Comparison of ENCODE assay signal across 8 cellular contexts in genomic region chr19:40420766-40421467, GRCh38. TPM values are rescaled to one million over a fixed set of nuclear protein-coding genes. Genes with fewer than 3 reads are reported as not detected.
DNase-seq lines count a peak whose midpoint lies in the region; ATAC-seq, FAIRE-seq and TF ChIP-seq lines count a peak whose summit lies in the region.

No MANE protein-coding gene starts in this region.

- DNase-seq in GM12891 (ENCODE audit: insufficient read length, low spot score) (no peak), NCI-H526 treated with DMSO at 0.1 percent for 48 hours (lab: John Stamatoyannopoulos, UW) (peak; percentile 67), dermis microvascular lymphatic vessel endothelial cell (ENCODE audit: low read depth in 2 of 2) (peak; percentile 86 to 93), right lobe of liver (peak; percentile 96)
- peak; percentile 57 to 59 for DNase-seq in activated CD4-positive, alpha-beta T cell treated with anti-CD3 and anti-CD28 coated beads, Interleukin-2, amount 50 U/mL, for 4 hours
- DNase-seq in stimulated activated CD4-positive, alpha-beta T cell treated with anti-CD3 and anti-CD28 coated beads, Interleukin-4, amount 100 ng/mL, for 1 hour: peak; percentile 71

- peaks cover 0 to 17% (median 0%) of the 10 kb centered on the region in 4 donors for H3K4me1 ChIP-seq in right lobe of liver

- H3K27me3 ChIP-seq in right lobe of liver: no peaks in the 10 kb centered on the region

- H3K27ac ChIP-seq in right lobe of liver: peak overlapping the region; percentile 92 to 94 (median 93)

- intact Hi-C loops in right lobe of liver (cut with DNase I): no loop called here

- TF ChIP-seq CTCF in right lobe of liver (IDR thresholded peaks at IDR 0.05): peak; percentile 92 to 96 (median 94)

- TF ChIP-seq POLR2A in GM12891 (IDR thresholded peaks at IDR 0.05; ENCODE audit: low read depth, low read length) (peak; percentile 78), right lobe of liver (IDR thresholded peaks at IDR 0.05) (peak; percentile 99)

- peak overlapping the region; percentile 46 to 66 (median 61) for H3K4me3 ChIP-seq in right lobe of liver

- ATAC-seq in HG03196 (IDR thresholded peaks at IDR 0.05; ENCODE audit: unreplicated experiment): peak; percentile 30
- peak; percentile 76 to 85 (median 80) for ATAC-seq in right lobe of liver
- no peak for ATAC-seq in HG03469 (IDR thresholded peaks at IDR 0.05; ENCODE audit: unreplicated experiment)

- peak; percentile 88 for FAIRE-seq in GM12891 (lab: Jason Lieb, UNC)

- peaks cover 0 to 12% (median 4%) of the 10 kb centered on the region in 4 donors for H3K36me3 ChIP-seq in right lobe of liver

- 1% methylated on average over 16 of the region's 52 CpGs for WGBS in right lobe of liver (ENCODE audit: insufficient coverage, low coverage, low lambda C conversion rate, missing lambda C conversion rate)

- no peaks in the 10 kb centered on the region for H3K9me3 ChIP-seq in right lobe of liver

TF ChIP-seq in GM12891, 5 proteins besides CTCF, POLR2A, EP300 and RAD21:
- no peak for TF ChIP-seq SPI1 (IDR thresholded peaks at IDR 0.05; ENCODE audit: low read depth, low read length)
- no peak for TF ChIP-seq PAX5 (IDR thresholded peaks at IDR 0.05; ENCODE audit: insufficient read depth, low read length, severe bottlenecking)
- peak; percentile 85; the same call in 1 of the 2 replicates for TF ChIP-seq POLR2AphosphoS5 (IDR thresholded peaks at IDR 0.05; ENCODE audit: low read depth, low read length)
- TF ChIP-seq POU2F2 (IDR thresholded peaks at IDR 0.05; ENCODE audit: low read depth, low read length): 0 out of 2 replicates have a peak, but pooled peaks have one; percentile 19
- 0 out of 2 replicates have a peak, but pooled peaks have one; percentile 16 for TF ChIP-seq TAF1 (IDR thresholded peaks at IDR 0.05; ENCODE audit: low read depth, low read length)
TF ChIP-seq in GM12891: peak in this region for 3.

RNA-seq across cellular contexts. Expression of gene SERTAD1, which starts 4.9 kb away (rescaled TPM):
- polyA plus RNA-seq in GM12891 (2012; ENCODE audit: low read depth, missing spikeins): 11.7 TPM
- total RNA-seq in dermis microvascular lymphatic vessel endothelial cell (17.3 and 25.8 TPM in 2 replicates), right lobe of liver (10 to 100 TPM in 1 of 6 experiments, 1 to 10 TPM in 5; 3.7 to 11.7 (median 6.2) TPM)

RNA-seq across cellular contexts. Expression of gene PRX, which starts 7.7 kb away (rescaled TPM):
- polyA plus RNA-seq in GM12891 (2012; ENCODE audit: low read depth, missing spikeins): 0.87 TPM
- 0.90 and 1.5 TPM in 2 replicates for total RNA-seq in dermis microvascular lymphatic vessel endothelial cell
- total RNA-seq in right lobe of liver: under 1 TPM; 0.37 to 0.99 (median 0.60) TPM

RNA-seq across cellular contexts. Expression of gene SERTAD3, which starts 23.2 kb away (rescaled TPM):
- polyA plus RNA-seq in GM12891 (2012; ENCODE audit: low read depth, missing spikeins): 8.8 TPM
- total RNA-seq in dermis microvascular lymphatic vessel endothelial cell: 18.0 and 24.1 TPM in 2 replicates
- total RNA-seq in right lobe of liver: 10 to 100 TPM in 1 of 6 experiments, 1 to 10 TPM in 5; 5.2 to 10.1 (median 7.4) TPM

RNA-seq across cellular contexts. Expression of gene HIPK4, which starts 30.9 kb away (rescaled TPM):
- 0.04 TPM for polyA plus RNA-seq in GM12891 (2012; ENCODE audit: low read depth, missing spikeins)
- total RNA-seq in dermis microvascular lymphatic vessel endothelial cell (under 0.01 TPM in 2 replicates), right lobe of liver (under 1 TPM in 1 of 6 experiments, not detected in 5; 0.15 TPM)

RNA-seq across cellular contexts. Expression of gene BLVRB, which starts 44.6 kb away (rescaled TPM):
- polyA plus RNA-seq in GM12891 (2012; ENCODE audit: low read depth, missing spikeins): 20.9 TPM
- 39.8 and 61.3 TPM in 2 replicates for total RNA-seq in dermis microvascular lymphatic vessel endothelial cell
- 100 to 1,000 TPM; 127 to 326 (median 146) TPM for total RNA-seq in right lobe of liver
